1 cellular context compared by ENCODE assay signal in genomic region chr15:70260580-70260979, GRCh38.
TF ChIP-seq lines count a peak whose summit lies in the region.

No MANE protein-coding gene starts in this region.

TF ChIP-seq in HEK293, 187 proteins besides CTCF, POLR2A, EP300 and RAD21 (continued from another document):
- peak; percentile 86 for TF ChIP-seq PRDM10 (tag by site-specific recombination; IDR thresholded peaks at IDR 0.05)
